ENCODE assay signal across 1 cellular context in genomic region chr5:107796797-107797196, GRCh38.
TF ChIP-seq lines count a peak whose summit lies in the region.

No MANE protein-coding gene starts in this region.

TF ChIP-seq in HCT116, 20 proteins besides CTCF, POLR2A, EP300 and RAD21 (continued from another document):
- TF ChIP-seq FOSL1 (IDR thresholded peaks at IDR 0.05; ENCODE audit: low read depth) (no peak), ZNF274 (IDR thresholded peaks at IDR 0.05; ENCODE audit: low read depth, low read length) (no peak), EGR1 (IDR thresholded peaks at IDR 0.05; ENCODE audit: low read depth) (no peak)
TF ChIP-seq in HCT116: peak in this region for 0.
